ENCODE assay signal across 1 cellular context in genomic region chr19:13116282-13117175, GRCh38.
TF ChIP-seq lines count a peak whose summit lies in the region.

TSS of gene TRMT1 (minus strand) at chr19:13116740. CDS start at chr19:13116399, 341 bp downstream.

TF ChIP-seq in HEK293, 187 proteins besides CTCF, POLR2A, EP300 and RAD21 (continued from another document and continues in another):
- TF ChIP-seq ZNF518A (tag by site-specific recombination; conservative IDR thresholded peaks at IDR 0.05; ENCODE audit: low read depth) (peak; percentile 43; the same call in 1 of the 2 replicates), KLF9 (tag by site-specific recombination; IDR thresholded peaks at IDR 0.05; ENCODE audit: low read depth) (no peak; the same call in 1 of the 2 replicates), ZEB2 (tag by site-specific recombination; IDR thresholded peaks at IDR 0.05) (peak; percentile 86), ZNF677 (tag by site-specific recombination; IDR thresholded peaks at IDR 0.05) (no peak), KLF17 (tag by site-specific recombination; IDR thresholded peaks at IDR 0.05) (peak; percentile 92), TRIM28 (IDR thresholded peaks at IDR 0.05; ENCODE audit: borderline replicate concordance, low read length) (peak; percentile 31; the same call in 1 of the 2 replicates), ZNF830 (tag by site-specific recombination; IDR thresholded peaks at IDR 0.05; ENCODE audit: low read depth) (no peak), SALL2 (tag by site-specific recombination; IDR thresholded peaks at IDR 0.05; ENCODE audit: borderline replicate concordance) (no peak), SP3 (tag by site-specific recombination; IDR thresholded peaks at IDR 0.05) (peak; percentile 87), ZNF580 (tag by site-specific recombination; IDR thresholded peaks at IDR 0.05) (peak; percentile 96), SP7 (tag by site-specific recombination; IDR thresholded peaks at IDR 0.05) (peak; percentile 92), ZNF654 (tag by site-specific recombination; IDR thresholded peaks at IDR 0.05; ENCODE audit: low read depth) (no peak), ZNF10 (tag by site-specific recombination; IDR thresholded peaks at IDR 0.05) (peak; percentile 26; the same call in 1 of the 2 replicates), ZNF843 (tag by site-specific recombination; IDR thresholded peaks at IDR 0.05) (peak; percentile 57), ZNF544 (tag by site-specific recombination; IDR thresholded peaks at IDR 0.05) (no peak), ZNF416 (tag by site-specific recombination; IDR thresholded peaks at IDR 0.05) (no peak), ZNF175 (tag by site-specific recombination; IDR thresholded peaks at IDR 0.05) (no peak), ZNF148 (tag by site-specific recombination; IDR thresholded peaks at IDR 0.05; ENCODE audit: borderline replicate concordance) (no peak), PATZ1 (tag by site-specific recombination; IDR thresholded peaks at IDR 0.05) (peak; percentile 95), ZNF366 (tag by site-specific recombination; conservative IDR thresholded peaks at IDR 0.05) (no peak), ZNF24 (tag by site-specific recombination; IDR thresholded peaks at IDR 0.05) (peak; percentile 95), IKZF3 (tag by site-specific recombination; IDR thresholded peaks at IDR 0.05) (peak; percentile 57), ZNF302 (tag by site-specific recombination; IDR thresholded peaks at IDR 0.05; ENCODE audit: low read depth) (no peak), ZNF692 (tag by site-specific recombination; IDR thresholded peaks at IDR 0.05) (peak; percentile 76; the same call in 1 of the 2 replicates), ZNF645 (tag by site-specific recombination; IDR thresholded peaks at IDR 0.05) (0 out of 2 replicates have a peak, but pooled peaks have one; percentile 42), MZF1 (tag by site-specific recombination; IDR thresholded peaks at IDR 0.05; ENCODE audit: borderline replicate concordance) (peak; percentile 97; the same call in 1 of the 2 replicates), ZSCAN5A (tag by site-specific recombination; IDR thresholded peaks at IDR 0.05) (peak; percentile 90), ZNF248 (tag by site-specific recombination; IDR thresholded peaks at IDR 0.05) (no peak), TSHZ1 (tag by site-specific recombination; IDR thresholded peaks at IDR 0.05; ENCODE audit: borderline replicate concordance) (no peak), ZBTB26 (tag by site-specific recombination; optimal IDR thresholded peaks at IDR 0.05) (peak; percentile 30), ATF2 (tag by site-specific recombination; IDR thresholded peaks at IDR 0.05; ENCODE audit: low read depth) (no peak), ZNF211 (tag by site-specific recombination; IDR thresholded peaks at IDR 0.05; ENCODE audit: low read depth) (no peak), ZNF785 (tag by site-specific recombination; IDR thresholded peaks at IDR 0.05) (no peak)
